8 cellular contexts compared by ENCODE assay signal in genomic region chr15:41928637-41929620, GRCh38. TPM values are rescaled to one million over a fixed set of nuclear protein-coding genes. Genes with fewer than 3 reads are reported as not detected.
A peak's percentile ranks its signal among the peaks of the same experiment; 100 is the strongest.
DNase-seq lines count a peak whose midpoint lies in the region; ATAC-seq lines count a peak whose summit lies in the region.

No MANE protein-coding gene starts in this region.

- H3K4me1 Mint-ChIP-seq in T-cell, result peaks cover 24 to 50% (median 34%) of the 10 kb centered on the region in 3 donors

- POLR2A ChIA-PET in T-cell (lab: Charles Lee), result no interaction called here

- peak overlapping the region; percentile 28 to 74 for H3K27ac Mint-ChIP-seq in T-cell

- H3K9me3 Mint-ChIP-seq in T-cell, result no peaks in the 10 kb centered on the region

- H3K36me3 Mint-ChIP-seq in T-cell, result peaks cover 5% of the 10 kb centered on the region

- H3K27me3 Mint-ChIP-seq in T-cell, result no peaks in the 10 kb centered on the region

- ATAC-seq in HG02642 (IDR thresholded peaks at IDR 0.05; ENCODE audit: poor library complexity, unreplicated experiment), result peak; percentile 84
- no peak for ATAC-seq in T-cell (replicated peaks in 1 of 4)
- no peak for ATAC-seq in HG03097 (IDR thresholded peaks at IDR 0.05; ENCODE audit: low FRiP score, unreplicated experiment)

- CTCF ChIA-PET in T-cell (lab: Charles Lee), result no interaction called here

- peak; percentile 28 for DNase-seq in activated CD4-positive, alpha-beta T cell treated with anti-CD3 and anti-CD28 coated beads for 48 hours
- no peak for DNase-seq in activated CD4-positive, alpha-beta T cell treated with anti-CD3 and anti-CD28 coated beads for 1 hour
- DNase-seq in T-cell, result no peak
- DNase-seq in middle frontal gyrus (ENCODE audit: extremely low spot score, low spot score), result peak; percentile 45
- no peak for DNase-seq in ureter (ENCODE audit: low spot score)
- DNase-seq in DMS153 treated with DMSO at 0.1 percent for 48 hours (lab: John Stamatoyannopoulos, UW; ENCODE audit: unreplicated experiment), result no peak

- no peak overlapping the region for H3K4me3 Mint-ChIP-seq in T-cell

RNA-seq across cellular contexts. Expression of gene SPTBN5, which starts 35.1 kb away (rescaled TPM):
- total RNA-seq in T-cell (1 to 10 TPM; 1.0 to 4.0 (median 2.2) TPM), ureter (11.9 TPM)

RNA-seq across cellular contexts. Expression of gene EHD4, which starts 43.4 kb away (rescaled TPM):
- total RNA-seq in T-cell (10 to 100 TPM; 11.7 to 46.8 (median 16.8) TPM), ureter (64.1 TPM)

Comparison
In these comparisons a context has a peak if more than half of its experiments do, and no peak if none do; other contexts are left out.
1. DNase-seq: peak in activated CD4-positive, alpha-beta T cell treated with anti-CD3 and anti-CD28 coated beads for 48 hours (single experiment) and middle frontal gyrus (single experiment); none in activated CD4-positive, alpha-beta T cell treated with anti-CD3 and anti-CD28 coated beads for 1 hour (single experiment), T-cell (0 of 34), ureter (single experiment) and DMS153 treated with DMSO at 0.1 percent for 48 hours (single experiment).